ENCODE assay signal across 8 cellular contexts in genomic region chr3:174441588-174442316, GRCh38.
A peak's percentile ranks its signal among the peaks of the same experiment; 100 is the strongest.
DNase-seq lines count a peak whose midpoint lies in the region; ATAC-seq and TF ChIP-seq lines count a peak whose summit lies in the region.

No MANE protein-coding gene starts in this region.

- peak overlapping the region; percentile 91 for H2AFZ ChIP-seq in SK-N-SH (ENCODE audit: low read depth)

- H3K9me3 Mint-ChIP-seq in CD4-positive, alpha-beta memory T cell = peaks cover 0 to 6% (median 3%) of the 10 kb centered on the region in 8 donors

- no peaks in the 10 kb centered on the region for H3K9me3 ChIP-seq in CD4-positive, alpha-beta memory T cell (ENCODE audit: control insufficient read depth in 1 of 2, low read length in 2 of 2)
- H3K9me3 ChIP-seq in SK-N-SH (no peaks in the 10 kb centered on the region), psoas muscle (no peaks in the 10 kb centered on the region)

- H3K4me1 ChIP-seq in CD4-positive, alpha-beta memory T cell (ENCODE audit: insufficient read depth, low read length) = no peaks in the 10 kb centered on the region
- H3K4me1 ChIP-seq in SK-N-SH (ENCODE audit: control insufficient read depth in 1 of 2, insufficient read depth in 2 of 2, low read depth in 1 of 2, low read length in 1 of 2) = peaks cover 3 to 7% of the 10 kb centered on the region in 2 experiments; a peak in 3 of 4 replicates
- H3K4me1 ChIP-seq in psoas muscle = peaks cover 9% of the 10 kb centered on the region

- H4K20me1 ChIP-seq in SK-N-SH (ENCODE audit: insufficient read depth) = no peaks in the 10 kb centered on the region

- POLR2A ChIA-PET in CD4-positive, alpha-beta memory T cell (lab: Charles Lee; ENCODE audit: partially characterized antibody) = no interaction called here
- POLR2A ChIA-PET in SK-N-SH (lab: Yijun Ruan, JAX) = interaction anchor here (1.2 kb wide), 1 partner anchor 194 kb away, joined by 3 read pairs; no protein-coding TSS in a partner anchor

- peaks cover 30% of the 10 kb centered on the region for H3K79me2 ChIP-seq in SK-N-SH (ENCODE audit: insufficient read depth)

- peak; percentile 27 for ATAC-seq in HG03280 (IDR thresholded peaks at IDR 0.05; ENCODE audit: unreplicated experiment)
- ATAC-seq in psoas muscle = no peak
- ATAC-seq in GM21515 (IDR thresholded peaks at IDR 0.05; ENCODE audit: unreplicated experiment) = no peak

- no peak overlapping the region for H3K4me3 ChIP-seq in CD4-positive, alpha-beta memory T cell (ENCODE audit: low read length in 2 of 2)
- H3K4me3 ChIP-seq in SK-N-SH (ENCODE audit: low read depth in 2 of 2, low read length in 1 of 2) (peak overlapping the region; percentile 76 to 82), fibroblast of pulmonary artery (replicated peaks; ENCODE audit: low read depth, low read length) (peak overlapping the region; percentile 72), psoas muscle (peak overlapping the region; percentile 87)

- H3K4me1 Mint-ChIP-seq in CD4-positive, alpha-beta memory T cell = peaks cover 5 to 11% (median 10%) of the 10 kb centered on the region in 4 donors

- 42% methylated on average over 11 of the region's 11 CpGs for WGBS in SK-N-SH (ENCODE audit: low lambda C conversion rate)
- WGBS in psoas muscle, 3 donors = 4 to 8% (median 5%) methylated on average over 11 of the region's 11 CpGs

- H3K27me3 Mint-ChIP-seq in CD4-positive, alpha-beta memory T cell = peaks cover 12 to 18% of the 10 kb centered on the region in 2 donors

- no peak for DNase-seq in CD4-positive, alpha-beta memory T cell
- DNase-seq in SK-N-SH (no peak), fibroblast of pulmonary artery (ENCODE audit: low read depth) (peak; percentile 91), psoas muscle (no peak), NOMO-1 treated with DMSO at 0.1 percent for 48 hours (lab: John Stamatoyannopoulos, UW; ENCODE audit: unreplicated experiment) (no peak)
- no peak for DNase-seq in central memory CD4-positive, alpha-beta T cell

- CTCF ChIA-PET in CD4-positive, alpha-beta memory T cell (lab: Charles Lee; ENCODE audit: partially characterized antibody) = no interaction called here
- CTCF ChIA-PET in SK-N-SH (lab: Yijun Ruan, JAX) = interaction anchor here (1.1 to 1.8 kb wide), 6 partner anchors 11 to 685 kb away, joined by 3 to 6 read pairs (median 4); no protein-coding TSS in a partner anchor

- no peak overlapping the region for H3K27ac ChIP-seq in CD4-positive, alpha-beta memory T cell (ENCODE audit: low read depth, low read length)
- peak overlapping the region; percentile 84 to 98 for H3K27ac ChIP-seq in SK-N-SH (ENCODE audit: low read depth in 2 of 2, low read length in 1 of 2)
- peak overlapping the region; percentile 98 for H3K27ac ChIP-seq in psoas muscle

- H3K36me3 ChIP-seq in CD4-positive, alpha-beta memory T cell (ENCODE audit: insufficient read depth, low read length) = no peaks in the 10 kb centered on the region
- H3K36me3 ChIP-seq in SK-N-SH (replicated peaks in 1 of 2; ENCODE audit: control insufficient read depth in 1 of 2, insufficient read depth in 2 of 2, low read length in 1 of 2) (no peaks in the 10 kb centered on the region), psoas muscle (ENCODE audit: insufficient read depth in 1 of 2, low read depth in 1 of 2) (no peaks in the 10 kb centered on the region)

- H3K4me3 Mint-ChIP-seq in CD4-positive, alpha-beta memory T cell = peak overlapping the region; percentile 51 to 83 (median 69)

- no peaks in the 10 kb centered on the region for H3K9me2 ChIP-seq in SK-N-SH

- H3K9ac ChIP-seq in SK-N-SH = peak overlapping the region; percentile 91

- intact Hi-C loops in CD4-positive, alpha-beta memory T cell (cut with micrococcal nuclease) = no loop called here
- intact Hi-C loops in psoas muscle (cut with DNase I) = no loop called here

- peak overlapping the region; percentile 85 for H3K4me2 ChIP-seq in SK-N-SH

- peaks cover 3% of the 10 kb centered on the region for H3K27me3 ChIP-seq in CD4-positive, alpha-beta memory T cell (ENCODE audit: insufficient read depth, low read length)
- no peaks in the 10 kb centered on the region for H3K27me3 ChIP-seq in SK-N-SH (ENCODE audit: insufficient read depth)
- H3K27me3 ChIP-seq in psoas muscle (ENCODE audit: insufficient read depth in 3 of 3, low read length in 2 of 3) = no peaks in the 10 kb centered on the region

- peaks cover 31% of the 10 kb centered on the region for H3F3A ChIP-seq in SK-N-SH (replicated peaks; ENCODE audit: insufficient read depth)

- TF ChIP-seq RAD21 in SK-N-SH (IDR thresholded peaks at IDR 0.05; ENCODE audit: low read length) = 0 out of 2 replicates have a peak, but pooled peaks have one; percentile 7

- no peak for TF ChIP-seq EP300 in SK-N-SH (IDR thresholded peaks at IDR 0.05; ENCODE audit: borderline replicate concordance in 1 of 2, low read depth in 1 of 2, low read length in 1 of 2)

- no peak overlapping the region for H3K27ac Mint-ChIP-seq in CD4-positive, alpha-beta memory T cell

- no peaks in the 10 kb centered on the region for H3K36me3 Mint-ChIP-seq in CD4-positive, alpha-beta memory T cell

- TF ChIP-seq CTCF in SK-N-SH (IDR thresholded peaks at IDR 0.05) (no peak), fibroblast of pulmonary artery (IDR thresholded peaks at IDR 0.05; ENCODE audit: low read length, missing control alignments) (no peak), psoas muscle (IDR thresholded peaks at IDR 0.05) (no peak)

TF ChIP-seq in SK-N-SH, 30 proteins besides CTCF, POLR2A, EP300 and RAD21:
- TF ChIP-seq PBX3 (IDR thresholded peaks at IDR 0.05) = no peak
- no peak for TF ChIP-seq NRF1 (IDR thresholded peaks at IDR 0.05; ENCODE audit: low read depth, low read length)
- TF ChIP-seq TAF1 (IDR thresholded peaks at IDR 0.05; ENCODE audit: borderline replicate concordance, low read depth, low read length) = no peak
- TF ChIP-seq RCOR1 (IDR thresholded peaks at IDR 0.05; ENCODE audit: low read length) = no peak
- TF ChIP-seq RFX5 (IDR thresholded peaks at IDR 0.05; ENCODE audit: low read length) = no peak
- TF ChIP-seq GABPA (IDR thresholded peaks at IDR 0.05; ENCODE audit: low read depth) = no peak
- no peak for TF ChIP-seq JUND (IDR thresholded peaks at IDR 0.05)
- no peak for TF ChIP-seq TCF12 (IDR thresholded peaks at IDR 0.05)
- no peak; the same call in 1 of the 2 replicates for TF ChIP-seq YY1 (IDR thresholded peaks at IDR 0.05; ENCODE audit: low read depth)
- TF ChIP-seq SMC3 (IDR thresholded peaks at IDR 0.05; ENCODE audit: low read depth, low read length) = no peak
- TF ChIP-seq FOSL2 (IDR thresholded peaks at IDR 0.05; ENCODE audit: borderline replicate concordance, low read depth) = no peak
- no peak for TF ChIP-seq IRF3 (IDR thresholded peaks at IDR 0.05; ENCODE audit: low read depth, low read length)
- TF ChIP-seq RXRA (IDR thresholded peaks at IDR 0.05; ENCODE audit: borderline replicate concordance, low read depth) = no peak
- no peak for TF ChIP-seq EZH2phosphoT487 (IDR thresholded peaks at IDR 0.05; ENCODE audit: borderline replicate concordance, low read depth)
- TF ChIP-seq MAX (IDR thresholded peaks at IDR 0.05; ENCODE audit: low read depth) = no peak
- TF ChIP-seq ZBTB33 (IDR thresholded peaks at IDR 0.05; ENCODE audit: borderline replicate concordance, low read depth) = no peak
- TF ChIP-seq TEAD4 (IDR thresholded peaks at IDR 0.05; ENCODE audit: borderline replicate concordance, insufficient read depth) = no peak

Comparison
In these comparisons a context has a peak if more than half of its experiments do, and no peak if none do; other contexts are left out.
1. H3K4me3 ChIP-seq: peak in SK-N-SH (2 of 2), fibroblast of pulmonary artery (single experiment) and psoas muscle (single experiment); none in CD4-positive, alpha-beta memory T cell (0 of 2).